Comparison of ENCODE assay signal across 43 cellular contexts in the genomic region with DNA sequence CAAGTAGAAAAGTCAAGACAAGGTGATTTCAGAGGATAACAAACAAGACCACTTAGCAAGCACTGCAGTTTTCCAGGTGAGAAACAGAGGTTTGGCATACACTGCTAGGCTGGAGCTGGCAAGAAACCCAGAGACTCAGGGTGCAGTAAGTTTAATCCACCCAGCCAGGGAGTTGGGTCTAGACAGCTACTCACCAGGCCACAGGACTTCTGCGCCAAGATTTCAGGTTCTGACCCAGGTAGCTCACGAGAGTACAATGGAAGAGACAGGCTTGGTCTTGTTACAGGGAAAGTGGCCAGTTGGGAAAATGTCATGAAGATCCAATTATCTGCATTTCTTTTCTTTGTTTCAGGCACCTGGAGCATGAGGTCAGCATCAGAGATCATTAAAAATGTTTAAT. TPM values are rescaled to one million over a fixed set of nuclear protein-coding genes. Genes with fewer than 3 reads are reported as not detected.
"Had no signal": no experiment of that assay in that cellular context is flagged by ENCODE, and none has a peak within 500 bp of the region (broad histone marks: within the 10 kb centered on the region; RNA-seq: fewer than 3 reads in every experiment).

No MANE protein-coding gene starts in this region.

- H3K9me3 ChIP-seq: Peyer's patch had no signal

- H3K36me3 Mint-ChIP-seq: activated CD8-positive, alpha-beta memory T cell treated with anti-CD3 and anti-CD28 coated beads, Interleukin-2, amount 10 ng/mL, durations not matched to agents 7 days and 5 days; activated naive CD8-positive, alpha-beta T cell treated with anti-CD3 and anti-CD28 coated beads for 36 hours had no signal

- H3K4me1 ChIP-seq: Peyer's patch had no signal

- H3K4me1 Mint-ChIP-seq: activated B cell treated with CpG ODN at 0.5 μM for 24 hours; activated CD4-positive, alpha-beta memory T cell treated with anti-CD3 and anti-CD28 coated beads, Interleukin-2, amount 10 ng/mL, durations not matched to agents 7 days and 5 days; activated CD8-positive, alpha-beta memory T cell treated with anti-CD3 and anti-CD28 coated beads, Interleukin-2, amount 10 ng/mL, durations not matched to agents 7 days and 5 days; activated naive CD8-positive, alpha-beta T cell treated with anti-CD3 and anti-CD28 coated beads for 36 hours; activated T-helper 17 cell treated with anti-CD3 and anti-CD28 coated beads, Interleukin-2, amount 50 U/mL, for 72 hours; central memory CD8-positive, alpha-beta T cell had no signal

- ATAC-seq: activated CD8-positive, alpha-beta memory T cell treated with anti-CD3 and anti-CD28 coated beads, Interleukin-2, amount 10 ng/mL, durations not matched to agents 7 days and 5 days; activated T-helper 17 cell treated with anti-CD3 and anti-CD28 coated beads, Interleukin-2, amount 50 U/mL, for 72 hours; K562; PC-3; SK-N-SH treated with all-trans-retinoic acid at 6 μM for 48 hours had no signal

- H3K4me3 ChIP-seq: cardiac muscle cell, K562, Peyer's patch had no signal

- H3K4me3 Mint-ChIP-seq: activated B cell treated with CpG ODN at 0.5 μM for 24 hours; activated CD4-positive, alpha-beta memory T cell treated with anti-CD3 and anti-CD28 coated beads, Interleukin-2, amount 10 ng/mL, durations not matched to agents 7 days and 5 days; activated CD8-positive, alpha-beta memory T cell treated with anti-CD3 and anti-CD28 coated beads, Interleukin-2, amount 10 ng/mL, durations not matched to agents 7 days and 5 days; activated naive CD8-positive, alpha-beta T cell treated with anti-CD3 and anti-CD28 coated beads for 36 hours; activated T-helper 17 cell treated with anti-CD3 and anti-CD28 coated beads, Interleukin-2, amount 50 U/mL, for 72 hours; central memory CD8-positive, alpha-beta T cell had no signal

- H3K9me3 Mint-ChIP-seq: activated B cell treated with CpG ODN at 0.5 μM for 24 hours; activated CD4-positive, alpha-beta memory T cell treated with anti-CD3 and anti-CD28 coated beads, Interleukin-2, amount 10 ng/mL, durations not matched to agents 7 days and 5 days; activated naive CD8-positive, alpha-beta T cell treated with anti-CD3 and anti-CD28 coated beads for 36 hours; activated T-helper 17 cell treated with anti-CD3 and anti-CD28 coated beads, Interleukin-2, amount 50 U/mL, for 72 hours; central memory CD8-positive, alpha-beta T cell had no signal

- H3K27me3 ChIP-seq: brain microvascular endothelial cell, cardiac muscle cell, Peyer's patch had no signal

- H3K36me3 ChIP-seq: brain microvascular endothelial cell, cardiac muscle cell, Peyer's patch had no signal

- DNase-seq: activated B cell treated with CpG ODN at 0.5 μM for 24 hours; activated CD4-positive, alpha-beta memory T cell treated with anti-CD3 and anti-CD28 coated beads, Interleukin-2, amount 10 ng/mL, durations not matched to agents 7 days and 5 days; activated CD4-positive, alpha-beta T cell treated with anti-CD3 and anti-CD28 coated beads for 4 hours; activated CD4-positive, alpha-beta T cell treated with anti-CD3 and anti-CD28 coated beads, Interleukin-2, amount 50 U/mL, for 1 hour; activated CD4-positive, CD25-positive, alpha-beta regulatory T cell treated with anti-CD3 and anti-CD28 coated beads, Interleukin-2, amount 50 U/mL, for 72 hours; activated CD8-positive, alpha-beta memory T cell treated with anti-CD3 and anti-CD28 coated beads for 24 hours; activated CD8-positive, alpha-beta memory T cell treated with anti-CD3 and anti-CD28 coated beads, Interleukin-2, amount 10 ng/mL, durations not matched to agents 7 days and 5 days; activated CD8-positive, alpha-beta memory T cell treated with anti-CD3 and anti-CD28 coated beads, Interleukin-2, amount 50 U/mL, for 48 hours; activated effector memory CD4-positive, alpha-beta T cell treated with anti-CD3 and anti-CD28 coated beads, Interleukin-2, amount 50 U/mL, for 16 hours; activated naive CD4-positive, alpha-beta T cell; activated naive CD4-positive, alpha-beta T cell treated with anti-CD3 and anti-CD28 coated beads, Interleukin-2, amount 50 U/mL, for 16 hours; activated naive CD8-positive, alpha-beta T cell treated with anti-CD3 and anti-CD28 coated beads for 36 hours; activated T-cell treated with anti-CD3 and anti-CD28 coated beads, Interleukin-2, amount 50 U/mL, for 48 hours; amniotic stem cell; aorta; brain microvascular endothelial cell; NCI-H146; NCI-H187; NCI-H2029 treated with DMSO at 0.1 percent for 48 hours; NCI-H2107; NCI-H2171; NCI-H226; NCI-H446 treated with DMSO at 0.1 percent for 48 hours; NCI-H524; NCI-H69; NCI-H82; NK-92 treated with Interleukin-12 subunit alpha and Interleukin-12 subunit beta, amount 100 ng/mL, for 24 hours; PC-3; Peyer's patch; RPMI8226; SIG-M5; SW 1271; T-helper 1 cell; T-helper 2 cell; T-helper 9 cell had no signal

- H3K27ac ChIP-seq: brain microvascular endothelial cell, cardiac muscle cell, Peyer's patch, VCaP had no signal

- FAIRE-seq: K562 had no signal

- H3K27ac Mint-ChIP-seq: activated B cell treated with CpG ODN at 0.5 μM for 24 hours; activated CD4-positive, alpha-beta memory T cell treated with anti-CD3 and anti-CD28 coated beads, Interleukin-2, amount 10 ng/mL, durations not matched to agents 7 days and 5 days; activated CD8-positive, alpha-beta memory T cell treated with anti-CD3 and anti-CD28 coated beads, Interleukin-2, amount 10 ng/mL, durations not matched to agents 7 days and 5 days; activated naive CD8-positive, alpha-beta T cell treated with anti-CD3 and anti-CD28 coated beads for 36 hours; activated T-helper 17 cell treated with anti-CD3 and anti-CD28 coated beads, Interleukin-2, amount 50 U/mL, for 72 hours had no signal

RNA-seq across cellular contexts. Expression of a gene that starts 9.8 kb away (rescaled TPM):
- total RNA-seq: activated B cell treated with CpG ODN at 0.5 μM for 24 hours; activated CD4-positive, alpha-beta memory T cell treated with anti-CD3 and anti-CD28 coated beads, Interleukin-2, amount 10 ng/mL, durations not matched to agents 7 days and 5 days; activated CD8-positive, alpha-beta memory T cell treated with anti-CD3 and anti-CD28 coated beads, Interleukin-2, amount 10 ng/mL, durations not matched to agents 7 days and 5 days; activated naive CD8-positive, alpha-beta T cell treated with anti-CD3 and anti-CD28 coated beads for 36 hours; activated T-helper 17 cell treated with anti-CD3 and anti-CD28 coated beads, Interleukin-2, amount 50 U/mL, for 72 hours; aorta; cardiac muscle cell; K562; M059J; PC-3; Peyer's patch; SK-MEL-5 had no signal
- polyA plus RNA-seq: aorta, cardiac muscle cell, K562 had no signal
